Comparison of ENCODE assay signal across 8 cellular contexts in the genomic region with DNA sequence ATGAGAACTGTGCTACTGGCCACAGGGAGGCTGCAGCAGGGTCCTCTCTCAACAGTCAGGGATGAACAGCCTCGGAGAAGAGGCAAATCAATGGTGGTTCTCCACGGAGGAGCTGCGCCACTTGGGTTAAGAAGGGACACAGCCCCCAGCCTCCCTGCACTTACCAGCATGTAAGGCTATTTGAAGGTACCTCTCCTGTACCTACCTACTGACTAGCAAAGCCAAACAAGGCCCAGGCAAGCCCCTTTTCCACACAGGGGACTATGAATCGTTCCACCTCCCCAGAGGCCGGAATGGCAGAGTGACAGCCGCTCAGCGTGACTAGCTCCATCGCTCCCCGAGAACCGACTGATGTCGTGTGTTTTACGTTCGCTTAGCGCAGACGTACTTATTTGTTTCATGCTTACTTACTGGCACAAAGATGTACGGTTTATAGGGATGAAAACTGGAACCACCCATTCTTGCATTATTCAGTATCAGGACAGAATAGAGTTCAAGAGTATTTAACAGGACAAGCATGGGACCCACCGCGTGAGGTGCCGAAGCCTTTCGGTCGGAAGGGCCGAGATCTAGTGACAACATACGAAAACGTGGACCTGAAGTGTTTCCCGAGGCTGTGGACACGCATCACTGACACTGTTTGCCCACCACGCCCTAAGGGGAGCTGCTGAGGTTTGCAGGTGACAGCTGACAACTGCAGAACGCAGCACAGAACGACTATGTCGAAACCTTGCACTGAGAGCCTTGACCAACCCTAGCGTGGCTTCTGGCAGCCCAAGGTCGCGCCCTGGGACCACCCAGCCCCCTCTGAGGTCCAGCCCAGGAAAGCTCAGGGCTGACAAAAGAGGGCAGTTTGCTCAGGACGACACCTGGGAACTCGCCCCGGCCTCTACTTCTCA. TPM values are rescaled to one million over a fixed set of nuclear protein-coding genes. Genes with fewer than 3 reads are reported as not detected.
DNase-seq lines count a peak whose midpoint lies in the region; ATAC-seq and TF ChIP-seq lines count a peak whose summit lies in the region.

No MANE protein-coding gene starts in this region.

- H3K9me3 Mint-ChIP-seq in activated naive CD4-positive, alpha-beta T cell treated with anti-CD3 and anti-CD28 coated beads, Interleukin-2, amount 10 ng/mL, durations not matched to agents 7 days and 5 days = no peaks in the 10 kb centered on the region

- H3K27ac Mint-ChIP-seq in activated naive CD4-positive, alpha-beta T cell treated with anti-CD3 and anti-CD28 coated beads, Interleukin-2, amount 10 ng/mL, durations not matched to agents 7 days and 5 days = peak overlapping the region; percentile 53

- peaks cover 20% of the 10 kb centered on the region for H3K36me3 Mint-ChIP-seq in activated naive CD4-positive, alpha-beta T cell treated with anti-CD3 and anti-CD28 coated beads, Interleukin-2, amount 10 ng/mL, durations not matched to agents 7 days and 5 days

- intact Hi-C loops in lower lobe of right lung (cut with DNase I) = no loop called here
- intact Hi-C loops in uterus (cut with DNase I; ENCODE audit: low total_unique reads) = no loop called here

- ATAC-seq in lower lobe of right lung = no peak
- no peak for ATAC-seq in GM18873 (IDR thresholded peaks at IDR 0.05; ENCODE audit: low FRiP score, unreplicated experiment)

- TF ChIP-seq CTCF in astrocyte of the cerebellum (IDR thresholded peaks at IDR 0.05; ENCODE audit: low read depth, low read length, missing control alignments) = no peak
- no peak for TF ChIP-seq CTCF in lower lobe of right lung (IDR thresholded peaks at IDR 0.05)
- TF ChIP-seq CTCF in uterus (IDR thresholded peaks at IDR 0.05) = no peak

- CTCF ChIA-PET in activated naive CD4-positive, alpha-beta T cell treated with anti-CD3 and anti-CD28 coated beads, Interleukin-2, amount 10 ng/mL, durations not matched to agents 7 days and 5 days (lab: Charles Lee) = interaction anchor here (1.0 kb wide), 1 partner anchor 95 kb away, joined by 3 read pairs; no protein-coding TSS in a partner anchor

- peak overlapping the region; percentile 89 for H3K27ac ChIP-seq in lower lobe of right lung
- H3K27ac ChIP-seq in uterus = no peak overlapping the region

- peaks cover 33% of the 10 kb centered on the region for H3K4me1 ChIP-seq in lower lobe of right lung
- peaks cover 0 to 6% of the 10 kb centered on the region in 2 donors for H3K4me1 ChIP-seq in uterus

- DNase-seq in activated naive CD4-positive, alpha-beta T cell treated with anti-CD3 and anti-CD28 coated beads, Interleukin-2, amount 10 ng/mL, durations not matched to agents 7 days and 5 days = no peak
- DNase-seq in activated naive CD4-positive, alpha-beta T cell treated with Interleukin-2 at 50 U/mL for 16 hours = no peak
- no peak for DNase-seq in astrocyte of the cerebellum (ENCODE audit: low read depth)
- no peak for DNase-seq in lower lobe of right lung
- no peak for DNase-seq in uterus
- no peak for DNase-seq in activated effector memory CD4-positive, alpha-beta T cell treated with anti-CD3 and anti-CD28 coated beads, Interleukin-2, amount 50 U/mL, for 16 hours
- no peak for DNase-seq in NCI-H1694 (lab: John Stamatoyannopoulos, UW)

- no peak for TF ChIP-seq POLR2A in uterus (IDR thresholded peaks at IDR 0.05)

- H3K9me3 ChIP-seq in lower lobe of right lung = no peaks in the 10 kb centered on the region
- no peaks in the 10 kb centered on the region for H3K9me3 ChIP-seq in uterus

- H3K4me3 ChIP-seq in astrocyte of the cerebellum (ENCODE audit: low read depth, low read length) (peak overlapping the region; percentile 84), lower lobe of right lung (peak overlapping the region; percentile 100), uterus (peak overlapping the region; percentile 70 to 89)

- H3K4me3 Mint-ChIP-seq in activated naive CD4-positive, alpha-beta T cell treated with anti-CD3 and anti-CD28 coated beads, Interleukin-2, amount 10 ng/mL, durations not matched to agents 7 days and 5 days = peak overlapping the region; percentile 91

- no peaks in the 10 kb centered on the region for H3K27me3 Mint-ChIP-seq in activated naive CD4-positive, alpha-beta T cell treated with anti-CD3 and anti-CD28 coated beads, Interleukin-2, amount 10 ng/mL, durations not matched to agents 7 days and 5 days

- H3K27me3 ChIP-seq in lower lobe of right lung (ENCODE audit: low read depth) = no peaks in the 10 kb centered on the region
- no peaks in the 10 kb centered on the region for H3K27me3 ChIP-seq in uterus

- in situ Hi-C loops in astrocyte of the cerebellum (cut with HindIII; ENCODE audit: low sequenced_read_pairs) = no loop called here

- H3K36me3 ChIP-seq in lower lobe of right lung (peaks cover 23% of the 10 kb centered on the region), uterus (no peaks in the 10 kb centered on the region)

- H3K4me1 Mint-ChIP-seq in activated naive CD4-positive, alpha-beta T cell treated with anti-CD3 and anti-CD28 coated beads, Interleukin-2, amount 10 ng/mL, durations not matched to agents 7 days and 5 days = peaks cover 45% of the 10 kb centered on the region

RNA-seq across cellular contexts. Expression of a gene that starts 1.0 kb away (rescaled TPM):
- 43.2 TPM for total RNA-seq in lower lobe of right lung
- total RNA-seq in uterus = 10 to 100 TPM in 2 of 4 donors, 1 to 10 TPM in 1, not detected in 1; 6.4 to 31.2 (median 22.6) TPM

RNA-seq across cellular contexts. Expression of a gene that starts 1.3 kb away (rescaled TPM):
- total RNA-seq in lower lobe of right lung (24.3 TPM), uterus (10 to 100 TPM in 1 of 4 donors, 1 to 10 TPM in 3; 1.8 to 31.9 (median 6.7) TPM)

RNA-seq across cellular contexts. Expression of a gene that starts 15.1 kb away (rescaled TPM):
- 8.3 TPM for total RNA-seq in lower lobe of right lung
- total RNA-seq in uterus = 10 to 100 TPM in 2 of 4 donors, 1 to 10 TPM in 2; 2.9 to 13.3 (median 10.0) TPM

RNA-seq across cellular contexts. Expression of a gene that starts 57.3 kb away (rescaled TPM):
- total RNA-seq in lower lobe of right lung (98.1 TPM), uterus (10 to 100 TPM; 50.7 to 55.4 (median 53.3) TPM)
